Comparison of ENCODE assay signal across 27 cellular contexts in genomic region chr12:69459477-69459876, GRCh38. TPM values are rescaled to one million over a fixed set of nuclear protein-coding genes. Genes with fewer than 3 reads are reported as not detected.
DNase-seq lines count a peak whose midpoint lies in the region; ATAC-seq and TF ChIP-seq lines count a peak whose summit lies in the region.
"Had no signal": no experiment of that assay in that cellular context is flagged by ENCODE, and none has a peak within 500 bp of the region (broad histone marks: within the 10 kb centered on the region; RNA-seq: fewer than 3 reads in every experiment).

No MANE protein-coding gene starts in this region.

- H3K27ac ChIP-seq in osteoblast (ENCODE audit: low read depth, low read length): no peak overlapping the region
- H3K27ac ChIP-seq: ascending aorta, esophagus squamous epithelium, KMS-11, left ventricle myocardium inferior, testis, vagina had no signal

- no peak for TF ChIP-seq CTCF in osteoblast (IDR thresholded peaks at IDR 0.05; ENCODE audit: extremely low read depth, low read depth, low read length)
- no peak for TF ChIP-seq CTCF in mucosa of descending colon (IDR thresholded peaks at IDR 0.05)

- H3K4me1 ChIP-seq in osteoblast (ENCODE audit: insufficient read depth, low read length) (no peaks in the 10 kb centered on the region), mucosa of descending colon (ENCODE audit: low read depth) (no peaks in the 10 kb centered on the region)
- H3K4me1 ChIP-seq: ascending aorta, esophagus squamous epithelium, left ventricle myocardium inferior, sigmoid colon, testis, vagina had no signal

- no peaks in the 10 kb centered on the region for H4K20me1 ChIP-seq in osteoblast (ENCODE audit: insufficient read depth, low read length)

- H3K36me3 ChIP-seq in osteoblast (ENCODE audit: insufficient read depth, low read length) (no peaks in the 10 kb centered on the region), mucosa of descending colon (ENCODE audit: low read depth) (no peaks in the 10 kb centered on the region)
- H3K36me3 ChIP-seq: ascending aorta, esophagus squamous epithelium, left ventricle myocardium inferior, sigmoid colon, vagina had no signal

- ATAC-seq in GM21576 (IDR thresholded peaks at IDR 0.05; ENCODE audit: unreplicated experiment) (no peak), mucosa of descending colon (no peak)
- ATAC-seq: activated CD8-positive, alpha-beta T cell treated with anti-CD3 and anti-CD28 coated beads, Interleukin-2, amount 10 ng/mL, durations not matched to agents 7 days and 5 days; naive thymus-derived CD8-positive, alpha-beta T cell; SK-N-SH treated with all-trans-retinoic acid at 6 μM for 48 hours; stimulated activated naive B cell treated with anti-CD40 and anti-IgM and Interleukin-4, amounts not matched to agents 10 μg/mL and 1 μg/mL and 100 μg/mL, for 72 hours; T-helper 17 cell had no signal

- no peaks in the 10 kb centered on the region for H3K9me3 ChIP-seq in osteoblast (ENCODE audit: low read depth, low read length)
- H3K9me3 ChIP-seq in mucosa of descending colon: no peaks in the 10 kb centered on the region
- H3K9me3 ChIP-seq: ascending aorta, esophagus squamous epithelium, left ventricle myocardium inferior, sigmoid colon, testis, vagina had no signal

- H3K4me2 ChIP-seq in osteoblast (ENCODE audit: insufficient read depth, low read length): no peak overlapping the region
- H3K4me2 ChIP-seq: KMS-11 had no signal

- H3K79me2 ChIP-seq in osteoblast (ENCODE audit: insufficient read depth, low read length): no peaks in the 10 kb centered on the region

- no peak overlapping the region for H3K4me3 ChIP-seq in osteoblast (ENCODE audit: insufficient read depth, low read length)
- H3K4me3 ChIP-seq in mucosa of descending colon: no peak overlapping the region
- H3K4me3 ChIP-seq: ascending aorta, esophagus squamous epithelium, left ventricle myocardium inferior, sigmoid colon, testis, vagina had no signal

- H2AFZ ChIP-seq in osteoblast (ENCODE audit: low read length): peak overlapping the region; percentile 19

- intact Hi-C loops in mucosa of descending colon (cut with DNase I, micrococcal nuclease): no loop called here

- peak; percentile 87 for DNase-seq in Ammon's horn (ENCODE audit: low spot score)
- DNase-seq in amygdala (lab: John Stamatoyannopoulos, UW): peak in 35 of 56 donors; percentile 2 to 81 (median 24)
- peak; percentile 31 to 82 for DNase-seq in hippocampal formation (lab: John Stamatoyannopoulos, UW)
- no peak for DNase-seq in osteoblast (ENCODE audit: insufficient read length, low spot score, missing footprints)
- no peak for DNase-seq in DMS153 treated with DMSO at 0.1 percent for 48 hours (lab: John Stamatoyannopoulos, UW; ENCODE audit: unreplicated experiment)
- DNase-seq in HK-2 (ENCODE audit: unreplicated experiment): no peak
- DNase-seq in mucosa of descending colon: no peak
- DNase-seq: activated CD8-positive, alpha-beta T cell treated with anti-CD3 and anti-CD28 coated beads, Interleukin-2, amount 10 ng/mL, durations not matched to agents 7 days and 5 days; CD4-positive, alpha-beta memory T cell; DMS 273 treated with DMSO at 0.1 percent for 48 hours; endodermal cell; esophagus squamous epithelium; H7; left ventricle myocardium inferior; naive thymus-derived CD8-positive, alpha-beta T cell; NCI-H1417; NCI-H2081; NCI-H226; sigmoid colon; stimulated activated naive B cell treated with anti-CD40 and anti-IgM and Interleukin-4, amounts not matched to agents 10 μg/mL and 1 μg/mL and 100 μg/mL, for 72 hours; T-helper 17 cell; testis had no signal

- no peaks in the 10 kb centered on the region for H3K27me3 ChIP-seq in osteoblast (ENCODE audit: insufficient read depth, low read length)
- H3K27me3 ChIP-seq: ascending aorta, esophagus squamous epithelium, sigmoid colon, testis, vagina had no signal

RNA-seq across cellular contexts. Expression of gene FRS2, which starts 10.7 kb away (rescaled TPM):
- total RNA-seq in osteoblast: 64.4 and 64.8 TPM in 2 replicates
- total RNA-seq in mucosa of descending colon: 10 to 100 TPM; 24.2 to 30.8 (median 30.3) TPM

Comparison
In these comparisons a context has a peak if more than half of its experiments do, and no peak if none do; other contexts are left out.
1. DNase-seq: peak in Ammon's horn (single experiment), amygdala (35 of 56) and hippocampal formation (2 of 2); none in osteoblast (single experiment), DMS153 treated with DMSO at 0.1 percent for 48 hours (single experiment), HK-2 (single experiment) and mucosa of descending colon (0 of 3).